ENCODE assay signal across 1 cellular context in the genomic region with DNA sequence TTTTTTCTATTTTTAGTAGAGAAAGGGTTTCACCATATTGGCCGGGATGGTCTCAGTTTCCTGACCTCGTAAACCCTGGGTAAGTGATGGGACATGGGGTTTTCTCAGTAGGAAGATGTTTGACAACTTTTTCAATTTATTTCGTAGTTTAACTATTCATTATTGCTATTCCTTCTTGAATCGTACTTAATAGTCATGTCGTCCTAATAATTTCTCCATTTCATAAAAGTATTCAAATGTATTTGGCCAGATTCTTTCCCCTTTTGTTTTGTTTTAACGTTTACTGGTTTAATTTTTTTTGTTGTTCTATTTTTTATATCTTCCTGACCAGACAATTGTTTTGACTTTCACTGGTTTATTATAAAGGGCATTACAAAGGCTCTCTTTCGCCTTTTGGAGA.
TF ChIP-seq lines count a peak whose summit lies in the region.

No MANE protein-coding gene starts in this region.

TF ChIP-seq in SK-N-SH, 30 proteins besides CTCF, POLR2A, EP300 and RAD21 (continued from another document):
- TF ChIP-seq, protein P1, sequence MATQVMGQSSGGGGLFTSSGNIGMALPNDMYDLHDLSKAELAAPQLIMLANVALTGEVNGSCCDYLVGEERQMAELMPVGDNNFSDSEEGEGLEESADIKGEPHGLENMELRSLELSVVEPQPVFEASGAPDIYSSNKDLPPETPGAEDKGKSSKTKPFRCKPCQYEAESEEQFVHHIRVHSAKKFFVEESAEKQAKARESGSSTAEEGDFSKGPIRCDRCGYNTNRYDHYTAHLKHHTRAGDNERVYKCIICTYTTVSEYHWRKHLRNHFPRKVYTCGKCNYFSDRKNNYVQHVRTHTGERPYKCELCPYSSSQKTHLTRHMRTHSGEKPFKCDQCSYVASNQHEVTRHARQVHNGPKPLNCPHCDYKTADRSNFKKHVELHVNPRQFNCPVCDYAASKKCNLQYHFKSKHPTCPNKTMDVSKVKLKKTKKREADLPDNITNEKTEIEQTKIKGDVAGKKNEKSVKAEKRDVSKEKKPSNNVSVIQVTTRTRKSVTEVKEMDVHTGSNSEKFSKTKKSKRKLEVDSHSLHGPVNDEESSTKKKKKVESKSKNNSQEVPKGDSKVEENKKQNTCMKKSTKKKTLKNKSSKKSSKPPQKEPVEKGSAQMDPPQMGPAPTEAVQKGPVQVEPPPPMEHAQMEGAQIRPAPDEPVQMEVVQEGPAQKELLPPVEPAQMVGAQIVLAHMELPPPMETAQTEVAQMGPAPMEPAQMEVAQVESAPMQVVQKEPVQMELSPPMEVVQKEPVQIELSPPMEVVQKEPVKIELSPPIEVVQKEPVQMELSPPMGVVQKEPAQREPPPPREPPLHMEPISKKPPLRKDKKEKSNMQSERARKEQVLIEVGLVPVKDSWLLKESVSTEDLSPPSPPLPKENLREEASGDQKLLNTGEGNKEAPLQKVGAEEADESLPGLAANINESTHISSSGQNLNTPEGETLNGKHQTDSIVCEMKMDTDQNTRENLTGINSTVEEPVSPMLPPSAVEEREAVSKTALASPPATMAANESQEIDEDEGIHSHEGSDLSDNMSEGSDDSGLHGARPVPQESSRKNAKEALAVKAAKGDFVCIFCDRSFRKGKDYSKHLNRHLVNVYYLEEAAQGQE (IDR thresholded peaks at IDR 0.05; ENCODE audit: low read depth, low read length): no peak
- TF ChIP-seq, protein P2, sequence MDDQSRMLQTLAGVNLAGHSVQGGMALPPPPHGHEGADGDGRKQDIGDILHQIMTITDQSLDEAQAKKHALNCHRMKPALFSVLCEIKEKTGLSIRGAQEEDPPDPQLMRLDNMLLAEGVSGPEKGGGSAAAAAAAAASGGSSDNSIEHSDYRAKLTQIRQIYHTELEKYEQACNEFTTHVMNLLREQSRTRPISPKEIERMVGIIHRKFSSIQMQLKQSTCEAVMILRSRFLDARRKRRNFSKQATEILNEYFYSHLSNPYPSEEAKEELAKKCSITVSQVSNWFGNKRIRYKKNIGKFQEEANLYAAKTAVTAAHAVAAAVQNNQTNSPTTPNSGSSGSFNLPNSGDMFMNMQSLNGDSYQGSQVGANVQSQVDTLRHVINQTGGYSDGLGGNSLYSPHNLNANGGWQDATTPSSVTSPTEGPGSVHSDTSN (IDR thresholded peaks at IDR 0.05): no peak
- TF ChIP-seq MXI1 (IDR thresholded peaks at IDR 0.05; ENCODE audit: low read depth, low read length): no peak
- TF ChIP-seq, protein P3, sequence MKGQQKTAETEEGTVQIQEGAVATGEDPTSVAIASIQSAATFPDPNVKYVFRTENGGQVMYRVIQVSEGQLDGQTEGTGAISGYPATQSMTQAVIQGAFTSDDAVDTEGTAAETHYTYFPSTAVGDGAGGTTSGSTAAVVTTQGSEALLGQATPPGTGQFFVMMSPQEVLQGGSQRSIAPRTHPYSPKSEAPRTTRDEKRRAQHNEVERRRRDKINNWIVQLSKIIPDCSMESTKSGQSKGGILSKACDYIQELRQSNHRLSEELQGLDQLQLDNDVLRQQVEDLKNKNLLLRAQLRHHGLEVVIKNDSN (IDR thresholded peaks at IDR 0.05; ENCODE audit: borderline replicate concordance, low read depth): no peak
- TF ChIP-seq, protein P4, sequence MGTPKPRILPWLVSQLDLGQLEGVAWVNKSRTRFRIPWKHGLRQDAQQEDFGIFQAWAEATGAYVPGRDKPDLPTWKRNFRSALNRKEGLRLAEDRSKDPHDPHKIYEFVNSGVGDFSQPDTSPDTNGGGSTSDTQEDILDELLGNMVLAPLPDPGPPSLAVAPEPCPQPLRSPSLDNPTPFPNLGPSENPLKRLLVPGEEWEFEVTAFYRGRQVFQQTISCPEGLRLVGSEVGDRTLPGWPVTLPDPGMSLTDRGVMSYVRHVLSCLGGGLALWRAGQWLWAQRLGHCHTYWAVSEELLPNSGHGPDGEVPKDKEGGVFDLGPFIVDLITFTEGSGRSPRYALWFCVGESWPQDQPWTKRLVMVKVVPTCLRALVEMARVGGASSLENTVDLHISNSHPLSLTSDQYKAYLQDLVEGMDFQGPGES (IDR thresholded peaks at IDR 0.05; ENCODE audit: low read depth, low read length): no peak
- no peak for TF ChIP-seq RFX5 (IDR thresholded peaks at IDR 0.05; ENCODE audit: low read length)
- TF ChIP-seq TCF12 (IDR thresholded peaks at IDR 0.05): no peak
- TF ChIP-seq YY1 (IDR thresholded peaks at IDR 0.05; ENCODE audit: low read depth): no peak
